9 cellular contexts compared by ENCODE assay signal in genomic region chr21:42991992-42992740, GRCh38. TPM values are rescaled to one million over a fixed set of nuclear protein-coding genes. Genes with fewer than 3 reads are reported as not detected.
DNase-seq lines count a peak whose midpoint lies in the region; ATAC-seq and TF ChIP-seq lines count a peak whose summit lies in the region.
"Had no signal": no experiment of that assay in that cellular context is flagged by ENCODE, and none has a peak within 500 bp of the region (broad histone marks: within the 10 kb centered on the region; RNA-seq: fewer than 3 reads in every experiment).

No MANE protein-coding gene starts in this region.

- TF ChIP-seq POLR2A in breast epithelium (IDR thresholded peaks at IDR 0.05) (no peak), vagina (IDR thresholded peaks at IDR 0.05) (no peak)

- no peaks in the 10 kb centered on the region for H3K27me3 ChIP-seq in breast epithelium
- H3K27me3 ChIP-seq in vagina, result no peaks in the 10 kb centered on the region

- H3K9me3 Mint-ChIP-seq in MCF 10A (ENCODE audit: unreplicated experiment) (no peaks in the 10 kb centered on the region), memory B cell (no peaks in the 10 kb centered on the region)

- CTCF ChIA-PET in MCF 10A (lab: Yijun Ruan, JAX), result no interaction called here

- H3K36me3 Mint-ChIP-seq in MCF 10A (ENCODE audit: insufficient read depth, unreplicated experiment) (peaks cover 7% of the 10 kb centered on the region), memory B cell (peaks cover 2% of the 10 kb centered on the region)

- intact Hi-C loops in MCF 10A (cut with micrococcal nuclease) (no loop called here), breast epithelium (cut with DNase I; ENCODE audit: low total_unique reads) (no loop called here), vagina (cut with DNase I) (loop anchor here (2.0 kb wide), 1 partner anchor 17 kb away; the partner anchor contains the start of gene PKNOX1)

- POLR2A ChIA-PET in MCF 10A (lab: Yijun Ruan, JAX), result interaction anchor here (0.5 to 1.0 kb wide), 3 partner anchors 11 to 52 kb away, joined by 3 to 4 read pairs (median 4); no protein-coding TSS in a partner anchor

- no TSS peak for BruUV-seq in MCF 10A (replicated peaks; lab: Mats Ljungman, UMichigan)

- H3K4me3 Mint-ChIP-seq in MCF 10A (ENCODE audit: unreplicated experiment), result no peak overlapping the region
- no peak overlapping the region for H3K4me3 Mint-ChIP-seq in memory B cell
- H3K4me3 Mint-ChIP-seq: brain had no signal

- no peaks in the 10 kb centered on the region for H3K9me3 ChIP-seq in breast epithelium
- no peaks in the 10 kb centered on the region for H3K9me3 ChIP-seq in vagina

- H3K36me3 ChIP-seq in breast epithelium (no peaks in the 10 kb centered on the region), vagina (no peaks in the 10 kb centered on the region)

- DNase-seq in MCF 10A (ENCODE audit: unreplicated experiment) (peak; percentile 41), breast epithelium (ENCODE audit: low spot score in 2 of 2) (no peak), dermis blood vessel endothelial cell (peak; percentile 85), memory B cell (ENCODE audit: low spot score in 2 of 2) (peak in 1 of 2 donors; percentile 9), vagina (ENCODE audit: extremely low spot score in 2 of 2) (peak in 1 of 2 donors; percentile 93), UCSD-AML1 (lab: John Stamatoyannopoulos, UW; ENCODE audit: unreplicated experiment) (no peak)
- DNase-seq in activated CD4-positive, alpha-beta T cell treated with anti-CD3 and anti-CD28 coated beads, Interleukin-2, amount 50 U/mL, for 1 hour, result no peak

- TF ChIP-seq CTCF in MCF 10A (IDR thresholded peaks at IDR 0.05; ENCODE audit: unreplicated experiment) (no peak), breast epithelium (IDR thresholded peaks at IDR 0.05) (no peak), vagina (IDR thresholded peaks at IDR 0.05) (no peak)

- H3K4me1 ChIP-seq in breast epithelium (no peaks in the 10 kb centered on the region), vagina (peaks cover 32% of the 10 kb centered on the region)

- H3K27ac Mint-ChIP-seq in MCF 10A (ENCODE audit: low read depth, unreplicated experiment) (no peak overlapping the region), memory B cell (no peak overlapping the region)

- peak; percentile 98 for ATAC-seq in memory B cell (ENCODE audit: low read depth)
- no peak for ATAC-seq in GM21515 (IDR thresholded peaks at IDR 0.05; ENCODE audit: unreplicated experiment)

- H3K4me3 ChIP-seq in breast epithelium, result no peak overlapping the region
- H3K4me3 ChIP-seq in vagina, result no peak overlapping the region

- H3K27me3 Mint-ChIP-seq in MCF 10A (ENCODE audit: insufficient read depth, unreplicated experiment) (no peaks in the 10 kb centered on the region), memory B cell (no peaks in the 10 kb centered on the region)
- H3K27me3 Mint-ChIP-seq: brain had no signal

- H3K4me1 Mint-ChIP-seq in MCF 10A (ENCODE audit: insufficient read depth, unreplicated experiment) (peaks cover 7% of the 10 kb centered on the region), memory B cell (peaks cover 12% of the 10 kb centered on the region)

- H3K27ac ChIP-seq in breast epithelium (peak overlapping the region in 1 of 2 donors; percentile 44), vagina (peak overlapping the region; percentile 69)

RNA-seq across cellular contexts. Expression of gene PKNOX1, which starts 17.8 kb away (rescaled TPM):
- total RNA-seq in MCF 10A (2022) (13.4 and 15.0 TPM in 2 replicates), breast epithelium (10 to 100 TPM; 11.7 to 16.4 (median 14.4) TPM), dermis blood vessel endothelial cell (7.8 and 17.9 TPM in 2 replicates), vagina (9.8 TPM)

Comparison
In these comparisons a context has a peak if more than half of its experiments do, and no peak if none do; other contexts are left out.
1. DNase-seq: peak in MCF 10A (single experiment) and dermis blood vessel endothelial cell (single experiment); none in breast epithelium (0 of 2), activated CD4-positive, alpha-beta T cell treated with anti-CD3 and anti-CD28 coated beads, Interleukin-2, amount 50 U/mL, for 1 hour (single experiment) and UCSD-AML1 (single experiment).